Comparison of ENCODE assay signal across 9 cellular contexts in genomic region chr15:70195808-70196304, GRCh38.
DNase-seq lines count a peak whose midpoint lies in the region; ATAC-seq, FAIRE-seq and TF ChIP-seq lines count a peak whose summit lies in the region.
"Had no signal": no experiment of that assay in that cellular context is flagged by ENCODE, and none has a peak within 500 bp of the region (broad histone marks: within the 10 kb centered on the region; RNA-seq: fewer than 3 reads in every experiment).

No MANE protein-coding gene starts in this region.

- DNase-seq in dorsolateral prefrontal cortex (peak; percentile 31 to 87 (median 72)), mesenchymal stem cell (peak; percentile 91), urothelium cell line (ENCODE audit: low spot score) (peak; percentile 89), Calu3 (no peak), SW 1271 (lab: John Stamatoyannopoulos, UW) (no peak)

- H4K20me1 ChIP-seq in KMS-11 (ENCODE audit: insufficient read depth) = no peaks in the 10 kb centered on the region

- H2BK15ac ChIP-seq in mesenchymal stem cell (ENCODE audit: low read depth, poor library complexity, severe bottlenecking) = peak overlapping the region; percentile 78

- peaks cover 6% of the 10 kb centered on the region for H3K36me3 Mint-ChIP-seq in Calu3 (ENCODE audit: insufficient read depth, unreplicated experiment)

- no peaks in the 10 kb centered on the region for H3K79me2 ChIP-seq in KMS-11 (ENCODE audit: insufficient read depth, low read depth)

- H3K79me1 ChIP-seq in mesenchymal stem cell (replicated peaks; ENCODE audit: low read length, poor library complexity, severe bottlenecking) = no peaks in the 10 kb centered on the region

- H3K4ac ChIP-seq in mesenchymal stem cell (ENCODE audit: low read depth in 1 of 2, low read length in 2 of 2) = peak overlapping the region; percentile 85 to 92

- peak; percentile 98 for FAIRE-seq in urothelium cell line (lab: Jason Lieb, UNC)
- FAIRE-seq: colon had no signal

- H3K18ac ChIP-seq in mesenchymal stem cell (ENCODE audit: low read depth in 1 of 2, low read length in 2 of 2) = peak overlapping the region; percentile 62 to 97

- H3K4me1 ChIP-seq in KMS-11 (ENCODE audit: low read depth, poor library complexity, severe bottlenecking) (peaks cover 43% of the 10 kb centered on the region), mesenchymal stem cell (ENCODE audit: control insufficient read depth, insufficient read depth, low read depth, low read length) (peaks cover 31% of the 10 kb centered on the region)

- peaks cover 13% of the 10 kb centered on the region for H3K4me1 Mint-ChIP-seq in Calu3 (ENCODE audit: low read depth, unreplicated experiment)

- H3K4me2 ChIP-seq in KMS-11 (peak overlapping the region; percentile 81), mesenchymal stem cell (ENCODE audit: low read length, poor library complexity, severe bottlenecking) (no peak overlapping the region)

- H4K8ac ChIP-seq in mesenchymal stem cell (ENCODE audit: low read length) = peak overlapping the region; percentile 82

- H3K36me3 ChIP-seq in KMS-11 (ENCODE audit: insufficient read depth) = no peaks in the 10 kb centered on the region
- no peaks in the 10 kb centered on the region for H3K36me3 ChIP-seq in mesenchymal stem cell (ENCODE audit: control insufficient read depth in 1 of 2, insufficient read depth in 2 of 2, low read depth in 1 of 2, low read length in 2 of 2)

- H3K27ac ChIP-seq in KMS-11 = peak overlapping the region; percentile 99
- peak overlapping the region in 8 of 59 donors; percentile 4 to 74 (median 40) for H3K27ac ChIP-seq in dorsolateral prefrontal cortex
- peak overlapping the region; percentile 87 for H3K27ac ChIP-seq in mesenchymal stem cell (ENCODE audit: low read length, poor library complexity, severe bottlenecking)

- peak overlapping the region; percentile 68 for H2BK120ac ChIP-seq in mesenchymal stem cell (ENCODE audit: low read depth, low read length)

- no peak overlapping the region for H3K27ac Mint-ChIP-seq in Calu3 (ENCODE audit: unreplicated experiment)
- H3K27ac Mint-ChIP-seq: stimulated activated naive CD8-positive, alpha-beta T cell treated with anti-CD3 and anti-CD28 coated beads, Interleukin-15, Interleukin-2, amounts not matched to agents 100 ng/mL and 50 ng/mL, for 24 hours had no signal

- peak overlapping the region; percentile 37 for H2AK5ac ChIP-seq in mesenchymal stem cell (ENCODE audit: low read length, severe bottlenecking)

- TF ChIP-seq CTCF in KMS-11 (conservative IDR thresholded peaks at IDR 0.05; ENCODE audit: low read depth, low read length) = no peak
- TF ChIP-seq CTCF in dorsolateral prefrontal cortex (IDR thresholded peaks at IDR 0.05 in 54 of 56, conservative IDR thresholded peaks at IDR 0.05 in 2 of 56; ENCODE audit: low read depth in 1 of 56, partially characterized antibody in 56 of 56) = no peak
- TF ChIP-seq CTCF in Calu3 (IDR thresholded peaks at IDR 0.05; ENCODE audit: unreplicated experiment) = no peak

- no TSS peak for BruUV-seq in Calu3 (replicated peaks; lab: Mats Ljungman, UMichigan)

- H3K27me3 Mint-ChIP-seq in Calu3 (ENCODE audit: unreplicated experiment) = peaks cover 45% of the 10 kb centered on the region

- intact Hi-C loops in dorsolateral prefrontal cortex (cut with DNase I) = no loop called here
- intact Hi-C loops in Calu3 (cut with micrococcal nuclease; ENCODE audit: unreplicated experiment) = no loop called here

- peaks cover 17% of the 10 kb centered on the region for H3K9me3 ChIP-seq in mesenchymal stem cell (ENCODE audit: control insufficient read depth, low read length)

- peak overlapping the region; percentile 94 to 98 for H2BK12ac ChIP-seq in mesenchymal stem cell (ENCODE audit: low read length in 2 of 2)

- peaks cover 3% of the 10 kb centered on the region for H3K9me3 Mint-ChIP-seq in Calu3 (ENCODE audit: low read depth, unreplicated experiment)

- peak overlapping the region in 1 of 2 experiments; percentile 82 for H3K14ac ChIP-seq in mesenchymal stem cell (ENCODE audit: low read length in 2 of 2)

- no peak overlapping the region for H2AFZ ChIP-seq in KMS-11 (ENCODE audit: low read depth)
- H2AFZ ChIP-seq in mesenchymal stem cell (ENCODE audit: low read depth, low read length) = peak overlapping the region; percentile 36

- ATAC-seq in GM18511 (IDR thresholded peaks at IDR 0.05; ENCODE audit: unreplicated experiment) = no peak

- H4K91ac ChIP-seq in mesenchymal stem cell (ENCODE audit: low read length) = peak overlapping the region; percentile 76

- WGBS in mesenchymal stem cell = 31% methylated on average over 9 of the region's 9 CpGs

- H3K9ac ChIP-seq in KMS-11 = peak overlapping the region; percentile 93; the same call in 1 of the 2 replicates
- H3K9ac ChIP-seq in mesenchymal stem cell (ENCODE audit: low read length) = peak overlapping the region; percentile 41

- H3K23ac ChIP-seq in mesenchymal stem cell (ENCODE audit: low read length in 2 of 2) = no peak overlapping the region

- peak overlapping the region; percentile 83 for H2BK5ac ChIP-seq in mesenchymal stem cell (ENCODE audit: low read depth, low read length, poor library complexity, severe bottlenecking)

- CTCF ChIA-PET in Calu3 (lab: Charles Lee) = interaction anchor here (1.1 kb wide), 1 partner anchor 15 kb away, joined by 3 read pairs; no protein-coding TSS in a partner anchor

- H3K27me3 ChIP-seq in KMS-11 (ENCODE audit: insufficient read depth, low read depth) = no peaks in the 10 kb centered on the region
- peaks cover 0 to 4% (median 0%) of the 10 kb centered on the region in 45 donors for H3K27me3 ChIP-seq in dorsolateral prefrontal cortex
- H3K27me3 ChIP-seq in mesenchymal stem cell (ENCODE audit: control insufficient read depth in 1 of 2, insufficient read depth in 1 of 2, low read length in 2 of 2) = peaks cover 0 to 52% of the 10 kb centered on the region in 2 experiments

- no peak overlapping the region for H3K4me3 Mint-ChIP-seq in Calu3 (ENCODE audit: low read depth, unreplicated experiment)
- H3K4me3 Mint-ChIP-seq: stimulated activated naive CD8-positive, alpha-beta T cell treated with anti-CD3 and anti-CD28 coated beads, Interleukin-15, Interleukin-2, amounts not matched to agents 100 ng/mL and 50 ng/mL, for 24 hours had no signal

- H3K4me3 ChIP-seq in KMS-11 (IDR thresholded peaks at IDR 0.05; ENCODE audit: insufficient read depth, low read depth, low read length) (no peak overlapping the region), dorsolateral prefrontal cortex (no peak overlapping the region), mesenchymal stem cell (ENCODE audit: insufficient read depth in 1 of 2, low read depth in 1 of 2, low read length in 2 of 2) (no peak overlapping the region)

Comparison
In these comparisons a context has a peak if more than half of its experiments do, and no peak if none do; other contexts are left out.
1. DNase-seq: peak in dorsolateral prefrontal cortex (10 of 10), mesenchymal stem cell (single experiment) and urothelium cell line (single experiment); none in Calu3 (single experiment) and SW 1271 (0 of 2).